Comparison of ENCODE assay signal across 23 cellular contexts in the genomic region with DNA sequence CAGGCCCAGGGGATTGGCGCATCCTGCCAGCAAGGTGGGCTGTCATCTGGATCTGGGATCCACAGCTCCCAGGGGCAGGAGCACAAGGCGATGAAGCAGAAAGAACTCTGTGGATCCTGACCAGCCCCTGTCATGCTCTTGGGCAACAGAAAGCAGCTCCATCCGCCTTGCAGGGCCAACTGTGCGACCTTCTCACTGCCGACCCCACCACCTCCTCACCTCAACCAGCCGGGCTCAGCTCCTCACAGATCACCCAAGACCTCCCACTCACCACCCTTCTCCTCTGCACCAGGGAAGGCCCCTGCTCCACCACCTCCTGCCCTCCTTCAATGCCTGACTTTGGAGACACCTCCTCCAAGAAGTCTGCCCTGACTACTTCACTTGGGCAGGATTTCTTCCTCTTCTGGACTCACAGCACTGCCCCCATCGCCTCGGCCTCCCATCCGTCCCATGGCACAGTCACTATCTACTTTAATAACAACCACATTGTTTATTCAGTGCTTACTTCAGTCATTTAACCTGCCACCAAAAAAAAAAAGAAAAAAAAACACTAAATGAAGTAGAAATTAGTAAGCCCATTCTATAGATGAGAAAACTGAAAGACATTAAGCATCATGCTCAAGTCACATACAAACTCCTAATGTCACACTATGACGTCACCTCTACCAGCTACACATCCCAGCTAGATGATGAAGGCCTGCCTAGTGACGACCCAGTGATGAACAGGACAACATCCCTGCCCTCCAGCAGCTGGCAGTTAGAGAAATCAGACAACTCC. TPM values are rescaled to one million over a fixed set of nuclear protein-coding genes. Genes with fewer than 3 reads are reported as not detected.
A peak's percentile ranks its signal among the peaks of the same experiment; 100 is the strongest.
DNase-seq lines count a peak whose midpoint lies in the region; ATAC-seq and TF ChIP-seq lines count a peak whose summit lies in the region.
"Had no signal": no experiment of that assay in that cellular context is flagged by ENCODE, and none has a peak within 500 bp of the region (broad histone marks: within the 10 kb centered on the region; RNA-seq: fewer than 3 reads in every experiment).

No MANE protein-coding gene starts in this region.

- dilution Hi-C loops in IMR-90 (cut with HindIII; ENCODE audit: low sequenced_read_pairs, unreplicated experiment), result loop anchor here (25.0 kb wide), 1 partner anchor 110 kb away; no protein-coding TSS in a partner anchor

- no TSS peak for BruUV-seq in IMR-90 (replicated peaks; lab: Mats Ljungman, UMichigan)

- WGBS in IMR-90 (ENCODE audit: extremely low coverage in 2 of 2, insufficient read length in 1 of 2), 2 experiments, result 91% methylated on average over 4 of the region's 11 CpGs; no CpG with 5 or more reads in 1 of the 2 experiments
- 87 to 92% (median 89%) methylated on average over 11 of the region's 11 CpGs for WGBS in psoas muscle, 3 donors

- no peak overlapping the region for H4K8ac ChIP-seq in IMR-90 (ENCODE audit: low read depth in 2 of 2, low read length in 2 of 2)

- no peak overlapping the region; the same call in 1 of the 2 replicates for H2AK5ac ChIP-seq in IMR-90 (ENCODE audit: low read depth, low read length)

- no peak overlapping the region for H3K27ac ChIP-seq in IMR-90 (ENCODE audit: insufficient read depth, low read length)
- H3K27ac ChIP-seq in coronary artery, result peak overlapping the region; percentile 72 to 90
- peak overlapping the region; percentile 58 for H3K27ac ChIP-seq in psoas muscle
- H3K27ac ChIP-seq: left lung, ovary had no signal

- TF ChIP-seq RAD21 in IMR-90 (IDR thresholded peaks at IDR 0.05; ENCODE audit: low read length), result no peak

- DNase-seq in activated CD4-positive, alpha-beta T cell treated with anti-CD3 and anti-CD28 coated beads for 36 hours, result no peak
- DNase-seq in activated CD4-positive, alpha-beta T cell treated with anti-CD3 and anti-CD28 coated beads, Interleukin-2, amount 50 U/mL, for 4 hours, result no peak
- DNase-seq in IMR-90 (no peak), coronary artery (ENCODE audit: low spot score) (no peak), psoas muscle (no peak), medulla oblongata (ENCODE audit: extremely low spot score) (no peak), NCI-H2227 treated with DMSO at 0.1 percent for 48 hours (lab: John Stamatoyannopoulos, UW) (no peak), omental fat pad (ENCODE audit: low spot score) (no peak)
- DNase-seq: activated CD8-positive, alpha-beta memory T cell treated with anti-CD3 and anti-CD28 coated beads, Interleukin-2, amount 50 U/mL, for 4 hours; activated effector memory CD4-positive, alpha-beta T cell treated with anti-CD3 and anti-CD28 coated beads, Interleukin-2, amount 50 U/mL, for 16 hours; cerebellar nuclear complex; effector memory CD4-positive, alpha-beta T cell; GOT3; NCI-H1417 treated with DMSO at 0.1 percent for 48 hours; NCI-H2171 treated with DMSO at 0.1 percent for 48 hours; NCI-H82; OCI-M1; ovary; stimulated activated naive B cell treated with anti-CD40 and anti-IgM and Interleukin-4, amounts not matched to agents 10 μg/mL and 1 μg/mL and 100 μg/mL, for 72 hours had no signal

- no peak overlapping the region for H3K4me3 ChIP-seq in IMR-90 (ENCODE audit: insufficient read depth, low read depth, low read length)
- H3K4me3 ChIP-seq in coronary artery, result no peak overlapping the region
- no peak overlapping the region for H3K4me3 ChIP-seq in psoas muscle
- H3K4me3 ChIP-seq: left lung, ovary, SJSA1 had no signal

- no peak overlapping the region for H2BK20ac ChIP-seq in IMR-90 (ENCODE audit: low read depth, low read length)

- H3K9me3 Mint-ChIP-seq in activated CD4-positive, alpha-beta T cell treated with anti-CD3 and anti-CD28 coated beads for 36 hours (ENCODE audit: low read depth), result no peaks in the 10 kb centered on the region
- H3K9me3 Mint-ChIP-seq: stimulated activated naive B cell treated with anti-CD40 and anti-IgM and Interleukin-4, amounts not matched to agents 10 μg/mL and 1 μg/mL and 100 μg/mL, for 72 hours; type B pancreatic cell had no signal

- in situ Hi-C loops in IMR-90 (cut with MboI; ENCODE audit: low sequenced_read_pairs), result loop anchor here (5.0 kb wide), 1 partner anchor 275 kb away; no protein-coding TSS in a partner anchor

- TF ChIP-seq CTCF in IMR-90 (conservative IDR thresholded peaks at IDR 0.05; ENCODE audit: low read depth, low read length) (no peak), coronary artery (IDR thresholded peaks at IDR 0.05) (no peak), psoas muscle (IDR thresholded peaks at IDR 0.05) (no peak), omental fat pad (IDR thresholded peaks at IDR 0.05) (no peak)

- intact Hi-C loops in activated CD4-positive, alpha-beta T cell treated with anti-CD3 and anti-CD28 coated beads for 36 hours (cut with DNase I, micrococcal nuclease), result no loop called here
- intact Hi-C loops in IMR-90 (cut with micrococcal nuclease) (loop anchor here (10.0 kb wide), 1 partner anchor 403 kb away; no protein-coding TSS in a partner anchor), psoas muscle (cut with DNase I) (loop anchor here (10.0 kb wide), 1 partner anchor 273 kb away; no protein-coding TSS in a partner anchor)

- H3K36me3 ChIP-seq in IMR-90 (ENCODE audit: control insufficient read depth, insufficient read depth, low read length) (peaks cover 61% of the 10 kb centered on the region), psoas muscle (ENCODE audit: insufficient read depth in 1 of 2, low read depth in 1 of 2) (peaks cover 0 to 79% of the 10 kb centered on the region in 2 donors)
- H3K36me3 ChIP-seq: ovary had no signal

- peaks cover 2% of the 10 kb centered on the region for H3K36me3 Mint-ChIP-seq in activated CD4-positive, alpha-beta T cell treated with anti-CD3 and anti-CD28 coated beads for 36 hours (ENCODE audit: low read depth)
- H3K36me3 Mint-ChIP-seq: stimulated activated naive B cell treated with anti-CD40 and anti-IgM and Interleukin-4, amounts not matched to agents 10 μg/mL and 1 μg/mL and 100 μg/mL, for 72 hours; type B pancreatic cell had no signal

- ATAC-seq in activated CD4-positive, alpha-beta T cell treated with anti-CD3 and anti-CD28 coated beads for 36 hours, result no peak
- ATAC-seq in IMR-90 (ENCODE audit: low read depth) (no peak), psoas muscle (no peak), omental fat pad (ENCODE audit: low FRiP score) (no peak)
- ATAC-seq: left lung; sciatic nerve; stimulated activated naive B cell treated with anti-CD40 and anti-IgM and Interleukin-4, amounts not matched to agents 10 μg/mL and 1 μg/mL and 100 μg/mL, for 72 hours had no signal

- 0 out of 2 replicates have a peak overlapping the region, but pooled peaks have one; percentile 21 for H3K14ac ChIP-seq in IMR-90 (replicated peaks; ENCODE audit: low read depth, low read length)

- peak overlapping the region; percentile 46; the same call in 1 of the 2 replicates for H3K23ac ChIP-seq in IMR-90 (ENCODE audit: low read depth, low read length)

- peaks cover 13% of the 10 kb centered on the region for H3K9me1 ChIP-seq in IMR-90 (ENCODE audit: insufficient read depth, low read length)

- H3K9me3 ChIP-seq in IMR-90 (ENCODE audit: control insufficient read depth, insufficient read depth, low read length) (no peaks in the 10 kb centered on the region), psoas muscle (no peaks in the 10 kb centered on the region)
- H3K9me3 ChIP-seq: left lung, ovary, SJSA1 had no signal

- no peak overlapping the region for H2BK15ac ChIP-seq in IMR-90 (ENCODE audit: low read depth, low read length)

- H3K4me1 ChIP-seq in IMR-90 (ENCODE audit: control insufficient read depth, insufficient read depth, low read length), result peaks cover 12% of the 10 kb centered on the region
- H3K4me1 ChIP-seq in psoas muscle, result peaks cover 68% of the 10 kb centered on the region

- H3K4me3 Mint-ChIP-seq in activated CD4-positive, alpha-beta T cell treated with anti-CD3 and anti-CD28 coated beads for 36 hours, result no peak overlapping the region
- H3K4me3 Mint-ChIP-seq: stimulated activated naive B cell treated with anti-CD40 and anti-IgM and Interleukin-4, amounts not matched to agents 10 μg/mL and 1 μg/mL and 100 μg/mL, for 72 hours; type B pancreatic cell had no signal

- no peak for TF ChIP-seq POLR2A in IMR-90 (IDR thresholded peaks at IDR 0.05; ENCODE audit: low read depth, low read length)

- H2BK120ac ChIP-seq in IMR-90 (ENCODE audit: low read depth, low read length), result no peak overlapping the region; the same call in 1 of the 2 replicates

- no peak overlapping the region for H2AFZ ChIP-seq in IMR-90 (replicated peaks; ENCODE audit: low read length, poor library complexity)

- H3K27me3 ChIP-seq in IMR-90 (ENCODE audit: control insufficient read depth, insufficient read depth, low read length) (no peaks in the 10 kb centered on the region), psoas muscle (ENCODE audit: insufficient read depth in 3 of 3, low read length in 2 of 3) (no peaks in the 10 kb centered on the region)
- H3K27me3 ChIP-seq: left lung, ovary, SJSA1 had no signal

- H3K27ac Mint-ChIP-seq in activated CD4-positive, alpha-beta T cell treated with anti-CD3 and anti-CD28 coated beads for 36 hours, result peak overlapping the region; percentile 49
- H3K27ac Mint-ChIP-seq: stimulated activated naive B cell treated with anti-CD40 and anti-IgM and Interleukin-4, amounts not matched to agents 10 μg/mL and 1 μg/mL and 100 μg/mL, for 72 hours had no signal

- peak overlapping the region; percentile 80 for H2AK9ac ChIP-seq in IMR-90 (replicated peaks; ENCODE audit: low read depth, low read length, poor library complexity)

- POLR2A ChIA-PET in activated CD4-positive, alpha-beta T cell treated with anti-CD3 and anti-CD28 coated beads for 36 hours (lab: Charles Lee), result interaction anchor here (0.5 to 1.2 kb wide), 2 partner anchors 186 to 1484 kb away, joined by 4 to 8 read pairs; partner anchors contain the start of gene ABHD2
- POLR2A ChIA-PET in IMR-90 (lab: Charles Lee; ENCODE audit: unreplicated experiment), result no interaction called here

- H3K4ac ChIP-seq in IMR-90 (ENCODE audit: low read depth, low read length), result peak overlapping the region; percentile 16

- H3K18ac ChIP-seq in IMR-90 (ENCODE audit: low read depth, low read length), result no peak overlapping the region

- CTCF ChIA-PET in activated CD4-positive, alpha-beta T cell treated with anti-CD3 and anti-CD28 coated beads for 36 hours (lab: Charles Lee), result interaction anchor here (0.6 to 5.2 kb wide), 3 partner anchors 19 to 175 kb away, joined by 3 to 73 read pairs (median 3); no protein-coding TSS in a partner anchor
- CTCF ChIA-PET in IMR-90 (lab: Yijun Ruan, JAX), result interaction anchor here (0.6 kb wide), 1 partner anchor 320 kb away, joined by 6 read pairs; no protein-coding TSS in a partner anchor

- H3K4me1 Mint-ChIP-seq in activated CD4-positive, alpha-beta T cell treated with anti-CD3 and anti-CD28 coated beads for 36 hours, result peaks cover 45% of the 10 kb centered on the region

- H2BK5ac ChIP-seq in IMR-90 (ENCODE audit: low read depth, low read length, poor library complexity, severe bottlenecking), result no peak overlapping the region

- H3K27me3 Mint-ChIP-seq in activated CD4-positive, alpha-beta T cell treated with anti-CD3 and anti-CD28 coated beads for 36 hours, result no peaks in the 10 kb centered on the region
- H3K27me3 Mint-ChIP-seq: stimulated activated naive B cell treated with anti-CD40 and anti-IgM and Interleukin-4, amounts not matched to agents 10 μg/mL and 1 μg/mL and 100 μg/mL, for 72 hours; type B pancreatic cell had no signal

- no peak overlapping the region for H3K4me2 ChIP-seq in IMR-90 (ENCODE audit: low read depth, low read length)

- peaks cover 29 to 74% of the 10 kb centered on the region in 2 experiments; a peak in 3 of 4 replicates for H3K79me1 ChIP-seq in IMR-90 (ENCODE audit: low read depth in 1 of 2, low read length in 2 of 2)

- no peak overlapping the region for H4K5ac ChIP-seq in IMR-90 (ENCODE audit: low read depth, low read length)

- no peak overlapping the region for H3K9ac ChIP-seq in IMR-90 (ENCODE audit: low read depth, low read length)

- H4K20me1 ChIP-seq in IMR-90 (ENCODE audit: insufficient read depth, low read length), result peaks cover 75% of the 10 kb centered on the region

- no peak overlapping the region for H3K56ac ChIP-seq in IMR-90 (ENCODE audit: extremely low read depth, insufficient read depth, low read length)

- no peak overlapping the region for H4K91ac ChIP-seq in IMR-90 (ENCODE audit: insufficient read depth, low read depth, low read length)

RNA-seq across cellular contexts. Expression of gene HAPLN3, which starts 6.6 kb away (rescaled TPM):
- total RNA-seq in activated CD4-positive, alpha-beta T cell treated with anti-CD3 and anti-CD28 coated beads for 36 hours, result 10 to 100 TPM; 53.9 to 64.1 TPM
- total RNA-seq in IMR-90 (2012; rRNA removed), result 4.4 and 5.9 TPM in 2 replicates
- polyA plus RNA-seq in IMR-90 (2012; rRNA removed), result 28.6 and 30.8 TPM in 2 replicates
- 22.4 and 24.0 TPM in 2 replicates for polyA plus RNA-seq in IMR-90 (2012; cell fraction: cytosol; rRNA removed)
- polyA plus RNA-seq in IMR-90 (2012; cell fraction: nucleus; rRNA removed; ENCODE audit: low replicate concordance), result 247 and 404 TPM in 2 replicates
- total RNA-seq in psoas muscle, result 1 to 10 TPM; 3.5 to 5.8 (median 4.4) TPM
- polyA plus RNA-seq in psoas muscle, result 1 to 10 TPM; 1.2 to 5.4 (median 1.5) TPM
- total RNA-seq in omental fat pad, result 10 to 100 TPM in 3 of 4 donors, 1 to 10 TPM in 1; 7.2 to 56.2 (median 31.0) TPM

RNA-seq across cellular contexts. Expression of gene MFGE8, which starts 11.3 kb away (rescaled TPM):
- 10 to 100 TPM; 17.0 to 18.6 TPM for total RNA-seq in activated CD4-positive, alpha-beta T cell treated with anti-CD3 and anti-CD28 coated beads for 36 hours
- total RNA-seq in IMR-90 (2012; rRNA removed) (201 and 232 TPM in 2 replicates), psoas muscle (100 to 1,000 TPM; 137 to 771 (median 335) TPM), omental fat pad (100 to 1,000 TPM; 341 to 594 (median 450) TPM)
- polyA plus RNA-seq in IMR-90 (2012; rRNA removed) (1,813 and 1,912 TPM in 2 replicates), psoas muscle (100 to 1,000 TPM; 218 to 274 (median 253) TPM)
- 1,025 and 2,261 TPM in 2 replicates for polyA plus RNA-seq in IMR-90 (2012; cell fraction: cytosol; rRNA removed)
- polyA plus RNA-seq in IMR-90 (2012; cell fraction: nucleus; rRNA removed; ENCODE audit: low replicate concordance), result 2,334 and 3,578 TPM in 2 replicates

Comparison
In these comparisons a context has a peak if more than half of its experiments do, and no peak if none do; other contexts are left out.
1. RNA of gene MFGE8, which starts 11.3 kb away (total RNA-seq): 341 to 594 TPM in omental fat pad, 137 to 771 TPM in psoas muscle and 201 to 232 TPM in IMR-90; 17.0 to 18.6 TPM in activated CD4-positive, alpha-beta T cell treated with anti-CD3 and anti-CD28 coated beads for 36 hours; every median in the first group is over 4 times any median in the second.
2. intact Hi-C loops: an anchor here in IMR-90 (10.0 kb wide) and psoas muscle (10.0 kb wide); none called in activated CD4-positive, alpha-beta T cell treated with anti-CD3 and anti-CD28 coated beads for 36 hours.